In the genomic region with DNA sequence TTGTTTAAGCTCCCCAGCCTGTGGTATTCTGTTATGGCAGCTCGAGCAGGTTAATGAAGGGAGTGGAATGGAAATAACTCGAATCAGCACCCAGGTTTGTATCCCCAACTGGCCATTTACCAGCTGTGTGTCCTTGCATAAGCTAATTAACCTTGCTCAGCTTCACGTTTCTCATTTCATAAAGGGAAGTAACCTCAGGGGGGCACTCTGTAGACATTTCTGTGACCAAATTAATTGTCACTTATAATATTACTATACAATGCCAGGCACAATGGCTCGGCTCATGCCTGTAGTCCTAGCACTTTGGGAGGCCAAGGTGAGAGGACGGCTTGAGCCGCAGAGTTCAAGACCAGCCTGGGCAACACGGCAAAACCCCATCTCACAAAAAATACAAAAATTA, we compare ENCODE assay signal across 15 cellular contexts.
A peak's percentile ranks its signal among the peaks of the same experiment; 100 is the strongest.
DNase-seq lines count a peak whose midpoint lies in the region; ATAC-seq and TF ChIP-seq lines count a peak whose summit lies in the region.
"Had no signal": no experiment of that assay in that cellular context is flagged by ENCODE, and none has a peak within 500 bp of the region (broad histone marks: within the 10 kb centered on the region; RNA-seq: fewer than 3 reads in every experiment).

No MANE protein-coding gene starts in this region.

- H3K27ac Mint-ChIP-seq in stimulated activated naive CD8-positive, alpha-beta T cell treated with anti-CD3 and anti-CD28 coated beads, Interleukin-15, amount 100 ng/mL, for 72 hours, result no peak overlapping the region
- H3K27ac Mint-ChIP-seq in T-helper 2 cell treated with Interferon-gamma antibody and Interleukin-4, amounts not matched to agents 5 μg/mL and 100 μg/mL, for 36 hours, result no peak overlapping the region
- H3K27ac Mint-ChIP-seq: activated naive CD8-positive, alpha-beta T cell had no signal

- TF ChIP-seq CTCF in astrocyte of the spinal cord (IDR thresholded peaks at IDR 0.05; ENCODE audit: low read depth, low read length), result peak; percentile 7

- in situ Hi-C loops in astrocyte of the spinal cord (cut with HindIII; ENCODE audit: low sequenced_read_pairs), result no loop called here

- peaks cover 12% of the 10 kb centered on the region for H3K4me1 Mint-ChIP-seq in stimulated activated naive CD8-positive, alpha-beta T cell treated with anti-CD3 and anti-CD28 coated beads, Interleukin-15, amount 100 ng/mL, for 72 hours
- H3K4me1 Mint-ChIP-seq in T-helper 2 cell treated with Interferon-gamma antibody and Interleukin-4, amounts not matched to agents 5 μg/mL and 100 μg/mL, for 36 hours (ENCODE audit: low read depth), result no peaks in the 10 kb centered on the region

- H3K36me3 Mint-ChIP-seq in T-helper 2 cell treated with Interferon-gamma antibody and Interleukin-4, amounts not matched to agents 5 μg/mL and 100 μg/mL, for 36 hours (ENCODE audit: low read depth), result peaks cover 30% of the 10 kb centered on the region

- no peaks in the 10 kb centered on the region for H3K9me3 Mint-ChIP-seq in stimulated activated naive CD8-positive, alpha-beta T cell treated with anti-CD3 and anti-CD28 coated beads, Interleukin-15, amount 100 ng/mL, for 72 hours
- H3K9me3 Mint-ChIP-seq in T-helper 2 cell treated with Interferon-gamma antibody and Interleukin-4, amounts not matched to agents 5 μg/mL and 100 μg/mL, for 36 hours, result no peaks in the 10 kb centered on the region

- no peaks in the 10 kb centered on the region for H3K27me3 Mint-ChIP-seq in stimulated activated naive CD8-positive, alpha-beta T cell treated with anti-CD3 and anti-CD28 coated beads, Interleukin-15, amount 100 ng/mL, for 72 hours
- H3K27me3 Mint-ChIP-seq in T-helper 2 cell treated with Interferon-gamma antibody and Interleukin-4, amounts not matched to agents 5 μg/mL and 100 μg/mL, for 36 hours (ENCODE audit: low read depth), result no peaks in the 10 kb centered on the region
- H3K27me3 Mint-ChIP-seq: activated naive CD8-positive, alpha-beta T cell had no signal

- no peak overlapping the region for H3K4me3 ChIP-seq in astrocyte of the spinal cord (ENCODE audit: low read depth, low read length)
- H3K4me3 ChIP-seq: SK-N-MC had no signal

- H3K4me3 Mint-ChIP-seq in stimulated activated naive CD8-positive, alpha-beta T cell treated with anti-CD3 and anti-CD28 coated beads, Interleukin-15, amount 100 ng/mL, for 72 hours, result no peak overlapping the region
- H3K4me3 Mint-ChIP-seq in T-helper 2 cell treated with Interferon-gamma antibody and Interleukin-4, amounts not matched to agents 5 μg/mL and 100 μg/mL, for 36 hours, result no peak overlapping the region
- H3K4me3 Mint-ChIP-seq: activated naive CD8-positive, alpha-beta T cell had no signal

- DNase-seq in stimulated activated naive CD8-positive, alpha-beta T cell treated with anti-CD3 and anti-CD28 coated beads, Interleukin-15, amount 100 ng/mL, for 72 hours, result no peak
- no peak for DNase-seq in stimulated activated naive CD8-positive, alpha-beta T cell treated with anti-CD3 and anti-CD28 coated beads, Interleukin-15, Interleukin-2, amounts not matched to agents 100 U/mL and 50 U/mL, for 24 hours
- DNase-seq in NCI-H1436 (lab: John Stamatoyannopoulos, UW) (peak; percentile 33), astrocyte of the spinal cord (ENCODE audit: low read depth, low spot score) (no peak), NCI-H2227 (lab: John Stamatoyannopoulos, UW; ENCODE audit: unreplicated experiment) (no peak)
- no peak for DNase-seq in T-helper 2 cell treated with Interferon-gamma antibody and Interleukin-4, amounts not matched to agents 5 μg/mL and 100 μg/mL, for 36 hours (ENCODE audit: low spot score)
- DNase-seq: activated CD4-positive, alpha-beta T cell treated with anti-CD3 and anti-CD28 coated beads, Interleukin-2, amount 50 U/mL, for 4 hours; foreskin melanocyte; left cardiac atrium; NCI-H2227 treated with DMSO at 0.1 percent for 48 hours; occipital lobe had no signal

- peak; percentile 37 for ATAC-seq in stimulated activated naive CD8-positive, alpha-beta T cell treated with anti-CD3 and anti-CD28 coated beads, Interleukin-15, amount 100 ng/mL, for 72 hours
- no peak for ATAC-seq in stimulated activated naive CD8-positive, alpha-beta T cell treated with anti-CD3 and anti-CD28 coated beads, Interleukin-15, Interleukin-2, amounts not matched to agents 100 U/mL and 50 U/mL, for 24 hours
- ATAC-seq in HG03196 (IDR thresholded peaks at IDR 0.05; ENCODE audit: unreplicated experiment) (no peak), GM18517 (IDR thresholded peaks at IDR 0.05; ENCODE audit: unreplicated experiment) (no peak)
- ATAC-seq: left cardiac atrium had no signal
